25 cellular contexts compared by ENCODE assay signal in the genomic region with DNA sequence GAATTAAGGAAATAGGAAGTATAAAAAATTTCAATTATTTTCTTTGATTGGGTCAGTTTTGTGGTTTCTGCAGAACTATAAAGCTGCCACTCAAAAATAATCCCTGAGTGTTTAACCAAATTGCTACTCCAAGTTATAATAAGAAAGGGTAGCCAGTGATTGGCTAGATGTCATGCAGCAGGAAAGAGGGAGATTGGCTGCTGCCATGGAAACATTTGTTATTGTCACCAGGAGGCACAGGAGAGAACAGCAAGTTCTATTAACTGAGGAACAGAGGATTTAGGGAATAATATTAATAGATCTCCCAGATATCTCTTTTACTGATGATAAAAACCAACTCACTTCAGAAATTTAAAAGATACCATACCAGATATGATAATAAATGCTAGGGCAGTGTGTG. TPM values are rescaled to one million over a fixed set of nuclear protein-coding genes. Genes with fewer than 3 reads are reported as not detected.
DNase-seq lines count a peak whose midpoint lies in the region; ATAC-seq and TF ChIP-seq lines count a peak whose summit lies in the region.
"Had no signal": no experiment of that assay in that cellular context is flagged by ENCODE, and none has a peak within 500 bp of the region (broad histone marks: within the 10 kb centered on the region; RNA-seq: fewer than 3 reads in every experiment).

No MANE protein-coding gene starts in this region.

- intact Hi-C loops in A673 (cut with micrococcal nuclease; ENCODE audit: unreplicated experiment) = no loop called here
- intact Hi-C loops in left lung (cut with DNase I) = no loop called here
- intact Hi-C loops in ovary (cut with DNase I) = no loop called here

- no peak for TF ChIP-seq CTCF in A673 (conservative IDR thresholded peaks at IDR 0.05; ENCODE audit: low read depth, low read length)
- no peak for TF ChIP-seq CTCF in WTC11 (IDR thresholded peaks at IDR 0.05)
- no peak for TF ChIP-seq CTCF in left lung (IDR thresholded peaks at IDR 0.05)
- no peak for TF ChIP-seq CTCF in ovary (IDR thresholded peaks at IDR 0.05)

- no peak overlapping the region for H3K27ac Mint-ChIP-seq in WTC11
- H3K27ac Mint-ChIP-seq: CD4-positive, alpha-beta T cell; HFFc6 had no signal

- peaks cover 4% of the 10 kb centered on the region for H3K9me3 Mint-ChIP-seq in WTC11
- H3K9me3 Mint-ChIP-seq: CD4-positive, alpha-beta T cell; HFFc6 had no signal

- H3K36me3 ChIP-seq in A673 (ENCODE audit: insufficient read depth, low read length, poor library complexity, severe bottlenecking) = no peaks in the 10 kb centered on the region
- H3K36me3 ChIP-seq in left lung = no peaks in the 10 kb centered on the region
- H3K36me3 ChIP-seq in ovary = no peaks in the 10 kb centered on the region
- H3K36me3 ChIP-seq: BLaER1 treated with 17β-estradiol and CSF1 and Interleukin-3, amounts not matched to agents 10 nM and 100 nM; HAP-1; SJSA1 had no signal

- CTCF ChIA-PET in A673 (lab: Charles Lee) (no interaction called here), WTC11 (lab: Charles Lee) (interaction anchor here (2.6 kb wide), 1 partner anchor 43 kb away, joined by 15 read pairs; the partner anchor contains the start of gene CLDN1)

- POLR2A ChIA-PET in A673 (lab: Charles Lee; ENCODE audit: low non-redundant PET) (no interaction called here), WTC11 (lab: Charles Lee) (no interaction called here)

- no peaks in the 10 kb centered on the region; the same call in 1 of the 2 replicates for H3K27me3 Mint-ChIP-seq in WTC11 (ENCODE audit: low read depth)

- H3K4me3 Mint-ChIP-seq in WTC11 = no peak overlapping the region
- H3K4me3 Mint-ChIP-seq: CD4-positive, alpha-beta T cell; HFFc6 had no signal

- peaks cover 6% of the 10 kb centered on the region for H3K4me1 Mint-ChIP-seq in WTC11

- peak; percentile 60; the same call in 1 of the 2 replicates for ATAC-seq in WTC11
- peak; percentile 13 for ATAC-seq in left lung
- ATAC-seq in HG02938 (IDR thresholded peaks at IDR 0.05; ENCODE audit: unreplicated experiment) = no peak
- ATAC-seq in GM18868 (IDR thresholded peaks at IDR 0.05; ENCODE audit: unreplicated experiment) = no peak
- ATAC-seq in GM21381 (IDR thresholded peaks at IDR 0.05; ENCODE audit: unreplicated experiment) = no peak
- ATAC-seq: Right ventricle myocardium inferior had no signal

- no peak for TF ChIP-seq EP300 in ovary (IDR thresholded peaks at IDR 0.05)

- no peaks in the 10 kb centered on the region for H3K9me3 ChIP-seq in A673 (ENCODE audit: low read depth, low read length, poor library complexity, severe bottlenecking)
- H3K9me3 ChIP-seq in left lung = no peaks in the 10 kb centered on the region
- H3K9me3 ChIP-seq in ovary = no peaks in the 10 kb centered on the region
- H3K9me3 ChIP-seq: HAP-1, SJSA1 had no signal

- no peak overlapping the region for H3K4me3 ChIP-seq in A673 (ENCODE audit: low read depth, low read length, poor library complexity, severe bottlenecking)
- no peak overlapping the region for H3K4me3 ChIP-seq in left lung
- H3K4me3 ChIP-seq in ovary = no peak overlapping the region
- H3K4me3 ChIP-seq: BLaER1 treated with 17β-estradiol and CSF1 and Interleukin-3, amounts not matched to agents 10 nM and 100 nM; GM23248; HAP-1; PC-9; SJSA1 had no signal

- BruUV-seq in A673 (replicated peaks; lab: Mats Ljungman, UMichigan) = no TSS peak

- H3K27ac ChIP-seq in A673 (ENCODE audit: low read depth, low read length, poor library complexity, severe bottlenecking) = no peak overlapping the region
- H3K27ac ChIP-seq in left lung = no peak overlapping the region
- H3K27ac ChIP-seq in ovary = no peak overlapping the region
- H3K27ac ChIP-seq: BLaER1 treated with 17β-estradiol and CSF1 and Interleukin-3, amounts not matched to agents 10 nM and 100 nM; GM23248; PC-9; SJSA1 had no signal

- H3K27me3 ChIP-seq in A673 (replicated peaks; ENCODE audit: insufficient read depth, low read depth, low read length, poor library complexity) = no peaks in the 10 kb centered on the region
- no peaks in the 10 kb centered on the region for H3K27me3 ChIP-seq in left lung
- no peaks in the 10 kb centered on the region for H3K27me3 ChIP-seq in ovary
- H3K27me3 ChIP-seq: BLaER1 treated with 17β-estradiol and CSF1 and Interleukin-3, amounts not matched to agents 10 nM and 100 nM; SJSA1 had no signal

- DNase-seq in A673 (ENCODE audit: low spot score) (peak; percentile 62), WTC11 (ENCODE audit: low spot score) (no peak), iPS DF 19.7 (ENCODE audit: low read depth, low spot score) (peak; percentile 9), left lung (no peak), ovary (no peak)
- DNase-seq: CD4-positive, alpha-beta T cell; GM23248; HFFc6; KBM-7; MV-4-11; NCI-H1105; NCI-H1436 treated with DMSO at 0.1 percent for 48 hours; NCI-H187 treated with DMSO at 0.1 percent for 48 hours; NCI-H446; NCI-H524 treated with DMSO at 0.1 percent for 48 hours; NCI-H774 had no signal

- no peak for TF ChIP-seq POLR2A in ovary (IDR thresholded peaks at IDR 0.05)

- no peaks in the 10 kb centered on the region for H3K36me3 Mint-ChIP-seq in WTC11

- H3K4me1 ChIP-seq in A673 (ENCODE audit: insufficient read depth, low read length, poor library complexity, severe bottlenecking) (peaks cover 25% of the 10 kb centered on the region), left lung (peaks cover 0 to 9% of the 10 kb centered on the region in 2 donors), ovary (ENCODE audit: insufficient read depth) (peaks cover 2% of the 10 kb centered on the region)
- H3K4me1 ChIP-seq: HAP-1, SJSA1 had no signal

TF ChIP-seq in WTC11, 78 proteins besides CTCF, POLR2A, EP300 and RAD21 (continues in another document):
- TF ChIP-seq ZNF396 (CRISPR knock-in tag; IDR thresholded peaks at IDR 0.05; ENCODE audit: borderline replicate concordance) (no peak), RELA (CRISPR knock-in tag; IDR thresholded peaks at IDR 0.05; ENCODE audit: borderline replicate concordance) (no peak), NR1H2 (CRISPR knock-in tag; IDR thresholded peaks at IDR 0.05) (no peak), ZMAT4 (CRISPR knock-in tag; IDR thresholded peaks at IDR 0.05) (no peak)
- TF ChIP-seq, protein P1, sequence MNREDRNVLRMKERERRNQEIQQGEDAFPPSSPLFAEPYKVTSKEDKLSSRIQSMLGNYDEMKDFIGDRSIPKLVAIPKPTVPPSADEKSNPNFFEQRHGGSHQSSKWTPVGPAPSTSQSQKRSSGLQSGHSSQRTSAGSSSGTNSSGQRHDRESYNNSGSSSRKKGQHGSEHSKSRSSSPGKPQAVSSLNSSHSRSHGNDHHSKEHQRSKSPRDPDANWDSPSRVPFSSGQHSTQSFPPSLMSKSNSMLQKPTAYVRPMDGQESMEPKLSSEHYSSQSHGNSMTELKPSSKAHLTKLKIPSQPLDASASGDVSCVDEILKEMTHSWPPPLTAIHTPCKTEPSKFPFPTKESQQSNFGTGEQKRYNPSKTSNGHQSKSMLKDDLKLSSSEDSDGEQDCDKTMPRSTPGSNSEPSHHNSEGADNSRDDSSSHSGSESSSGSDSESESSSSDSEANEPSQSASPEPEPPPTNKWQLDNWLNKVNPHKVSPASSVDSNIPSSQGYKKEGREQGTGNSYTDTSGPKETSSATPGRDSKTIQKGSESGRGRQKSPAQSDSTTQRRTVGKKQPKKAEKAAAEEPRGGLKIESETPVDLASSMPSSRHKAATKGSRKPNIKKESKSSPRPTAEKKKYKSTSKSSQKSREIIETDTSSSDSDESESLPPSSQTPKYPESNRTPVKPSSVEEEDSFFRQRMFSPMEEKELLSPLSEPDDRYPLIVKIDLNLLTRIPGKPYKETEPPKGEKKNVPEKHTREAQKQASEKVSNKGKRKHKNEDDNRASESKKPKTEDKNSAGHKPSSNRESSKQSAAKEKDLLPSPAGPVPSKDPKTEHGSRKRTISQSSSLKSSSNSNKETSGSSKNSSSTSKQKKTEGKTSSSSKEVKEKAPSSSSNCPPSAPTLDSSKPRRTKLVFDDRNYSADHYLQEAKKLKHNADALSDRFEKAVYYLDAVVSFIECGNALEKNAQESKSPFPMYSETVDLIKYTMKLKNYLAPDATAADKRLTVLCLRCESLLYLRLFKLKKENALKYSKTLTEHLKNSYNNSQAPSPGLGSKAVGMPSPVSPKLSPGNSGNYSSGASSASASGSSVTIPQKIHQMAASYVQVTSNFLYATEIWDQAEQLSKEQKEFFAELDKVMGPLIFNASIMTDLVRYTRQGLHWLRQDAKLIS (CRISPR knock-in tag; IDR thresholded peaks at IDR 0.05; ENCODE audit: borderline replicate concordance) = no peak
- TF ChIP-seq, protein P2, sequence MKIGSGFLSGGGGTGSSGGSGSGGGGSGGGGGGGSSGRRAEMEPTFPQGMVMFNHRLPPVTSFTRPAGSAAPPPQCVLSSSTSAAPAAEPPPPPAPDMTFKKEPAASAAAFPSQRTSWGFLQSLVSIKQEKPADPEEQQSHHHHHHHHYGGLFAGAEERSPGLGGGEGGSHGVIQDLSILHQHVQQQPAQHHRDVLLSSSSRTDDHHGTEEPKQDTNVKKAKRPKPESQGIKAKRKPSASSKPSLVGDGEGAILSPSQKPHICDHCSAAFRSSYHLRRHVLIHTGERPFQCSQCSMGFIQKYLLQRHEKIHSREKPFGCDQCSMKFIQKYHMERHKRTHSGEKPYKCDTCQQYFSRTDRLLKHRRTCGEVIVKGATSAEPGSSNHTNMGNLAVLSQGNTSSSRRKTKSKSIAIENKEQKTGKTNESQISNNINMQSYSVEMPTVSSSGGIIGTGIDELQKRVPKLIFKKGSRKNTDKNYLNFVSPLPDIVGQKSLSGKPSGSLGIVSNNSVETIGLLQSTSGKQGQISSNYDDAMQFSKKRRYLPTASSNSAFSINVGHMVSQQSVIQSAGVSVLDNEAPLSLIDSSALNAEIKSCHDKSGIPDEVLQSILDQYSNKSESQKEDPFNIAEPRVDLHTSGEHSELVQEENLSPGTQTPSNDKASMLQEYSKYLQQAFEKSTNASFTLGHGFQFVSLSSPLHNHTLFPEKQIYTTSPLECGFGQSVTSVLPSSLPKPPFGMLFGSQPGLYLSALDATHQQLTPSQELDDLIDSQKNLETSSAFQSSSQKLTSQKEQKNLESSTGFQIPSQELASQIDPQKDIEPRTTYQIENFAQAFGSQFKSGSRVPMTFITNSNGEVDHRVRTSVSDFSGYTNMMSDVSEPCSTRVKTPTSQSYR (CRISPR knock-in tag; IDR thresholded peaks at IDR 0.05) = no peak

RNA-seq across cellular contexts. Expression of gene CLDN1, which starts 42.6 kb away (rescaled TPM):
- 173 and 184 TPM in 2 replicates for total RNA-seq in A673 (2021)
- 4.4 to 5.9 TPM (median 5.7 TPM) in 3 replicates for total RNA-seq in WTC11 (2021)
- total RNA-seq in left lung = 10 to 100 TPM; 37.4 to 78.8 TPM
- total RNA-seq in ovary = 100 to 1,000 TPM in 1 of 7 donors, 10 to 100 TPM in 4, 1 to 10 TPM in 2; 1.8 to 258 (median 13.2) TPM
- 10 to 100 TPM in 1 of 2 donors, 1 to 10 TPM in 1; 9.9 to 21.5 TPM for polyA plus RNA-seq in ovary
- total RNA-seq: G401 had no signal

Comparison
In these comparisons a context has a peak if more than half of its experiments do, and no peak if none do; other contexts are left out.
1. DNase-seq: peak in A673 (single experiment) and iPS DF 19.7 (single experiment); none in WTC11 (single experiment), left lung (0 of 2) and ovary (0 of 5).
2. ATAC-seq: peak in WTC11 (single experiment) and left lung (single experiment); none in HG02938 (single experiment), GM18868 (single experiment) and GM21381 (single experiment).